Comparison of ENCODE assay signal across 14 cellular contexts in genomic region chr17:4706121-4706520, GRCh38. TPM values are rescaled to one million over a fixed set of nuclear protein-coding genes. Genes with fewer than 3 reads are reported as not detected.
DNase-seq lines count a peak whose midpoint lies in the region; ATAC-seq, FAIRE-seq and TF ChIP-seq lines count a peak whose summit lies in the region.
"Had no signal": no experiment of that assay in that cellular context is flagged by ENCODE, and none has a peak within 500 bp of the region (broad histone marks: within the 10 kb centered on the region; RNA-seq: fewer than 3 reads in every experiment).

No MANE protein-coding gene starts in this region.

- peaks cover 4% of the 10 kb centered on the region for H3K36me3 ChIP-seq in NT2/D1 (ENCODE audit: insufficient read depth, insufficient read length, low read length)
- no peaks in the 10 kb centered on the region for H3K36me3 ChIP-seq in H1 (ENCODE audit: control insufficient read depth in 2 of 4, insufficient read depth in 4 of 4, low read length in 3 of 4)
- H3K36me3 ChIP-seq in body of pancreas (replicated peaks in 1 of 2; ENCODE audit: insufficient read depth in 1 of 2, low read depth in 2 of 2): no peaks in the 10 kb centered on the region
- H3K36me3 ChIP-seq: spleen had no signal

- no peak overlapping the region for H3K23ac ChIP-seq in H1 (ENCODE audit: insufficient read length)

- no peak overlapping the region for H3K56ac ChIP-seq in H1 (replicated peaks; ENCODE audit: insufficient read length, low read depth, low read length)

- H3K4me3 Mint-ChIP-seq in activated CD4-positive, alpha-beta T cell treated with anti-CD3 and anti-CD28 coated beads, Interleukin-2, amount 10 ng/mL, durations not matched to agents 7 days and 5 days: peak overlapping the region; percentile 14

- H3K36me3 Mint-ChIP-seq in activated CD4-positive, alpha-beta T cell treated with anti-CD3 and anti-CD28 coated beads, Interleukin-2, amount 10 ng/mL, durations not matched to agents 7 days and 5 days (ENCODE audit: low read depth): peaks cover 16% of the 10 kb centered on the region

- FAIRE-seq in H1 (lab: Jason Lieb, UNC): peak; percentile 88
- FAIRE-seq: HepG2 had no signal

- CTCF ChIA-PET in activated CD4-positive, alpha-beta T cell treated with anti-CD3 and anti-CD28 coated beads, Interleukin-2, amount 10 ng/mL, durations not matched to agents 7 days and 5 days (lab: Charles Lee): interaction anchor here (0.6 kb wide), 1 partner anchor 60 kb away, joined by 4 read pairs; no protein-coding TSS in a partner anchor
- CTCF ChIA-PET in H1 (lab: Charles Lee; ENCODE audit: partially characterized antibody): interaction anchor here (0.7 to 1.4 kb wide), 2 partner anchors 80 to 140 kb away, joined by 3 to 5 read pairs; partner anchors contain the start of gene VMO1

- H4K91ac ChIP-seq in H1 (replicated peaks; ENCODE audit: insufficient read length, low read length): no peak overlapping the region

- ATAC-seq in GM19328 (IDR thresholded peaks at IDR 0.05; ENCODE audit: unreplicated experiment) (no peak), body of pancreas (no peak)
- ATAC-seq: HepG2 had no signal

- H3K27me3 Mint-ChIP-seq in activated CD4-positive, alpha-beta T cell treated with anti-CD3 and anti-CD28 coated beads, Interleukin-2, amount 10 ng/mL, durations not matched to agents 7 days and 5 days: no peaks in the 10 kb centered on the region

- H2BK120ac ChIP-seq in H1 (replicated peaks; ENCODE audit: low read depth, low read length): no peak overlapping the region

- no peak overlapping the region for H3K27ac ChIP-seq in H1 (ENCODE audit: low read depth, low read length)
- no peak overlapping the region for H3K27ac ChIP-seq in body of pancreas
- H3K27ac ChIP-seq: spleen had no signal

- no peak overlapping the region for H3K14ac ChIP-seq in H1 (ENCODE audit: insufficient read length)

- H2BK5ac ChIP-seq in H1 (ENCODE audit: low read depth, low read length): no peak overlapping the region; the same call in 1 of the 2 replicates

- no peak for DNase-seq in activated CD4-positive, alpha-beta T cell treated with anti-CD3 and anti-CD28 coated beads, Interleukin-2, amount 10 ng/mL, durations not matched to agents 7 days and 5 days
- DNase-seq in activated CD4-positive, alpha-beta T cell treated with anti-CD3 and anti-CD28 coated beads for 48 hours: no peak
- DNase-seq in NT2/D1 (ENCODE audit: low read depth, low spot score): peak; percentile 57
- no peak for DNase-seq in H1 (ENCODE audit: low read depth in 1 of 2, low spot score in 2 of 2)
- peak; percentile 59 for DNase-seq in renal cortical epithelial cell (ENCODE audit: low read depth)
- DNase-seq in body of pancreas: no peak
- no peak for DNase-seq in cerebellar cortex (ENCODE audit: low spot score)
- DNase-seq: effector memory CD4-positive, alpha-beta T cell; hippocampal formation; NCI-H2029 treated with DMSO at 0.1 percent for 48 hours; spleen; T-helper 9 cell had no signal

- peaks cover 60% of the 10 kb centered on the region for H3K4me1 Mint-ChIP-seq in activated CD4-positive, alpha-beta T cell treated with anti-CD3 and anti-CD28 coated beads, Interleukin-2, amount 10 ng/mL, durations not matched to agents 7 days and 5 days

- no peak overlapping the region for H3K4ac ChIP-seq in H1 (replicated peaks; ENCODE audit: insufficient read length, low read depth, low read length)

- no peak overlapping the region for H2AK5ac ChIP-seq in H1 (ENCODE audit: low read depth, low read length)

- peaks cover 4% of the 10 kb centered on the region for H3K9me3 Mint-ChIP-seq in activated CD4-positive, alpha-beta T cell treated with anti-CD3 and anti-CD28 coated beads, Interleukin-2, amount 10 ng/mL, durations not matched to agents 7 days and 5 days

- intact Hi-C loops in body of pancreas (cut with DNase I): loop anchor here (10.0 kb wide), 1 partner anchor 189 kb away; the partner anchor contains the start of gene C17orf107

- H3K23me2 ChIP-seq in H1 (ENCODE audit: low read depth, low read length): peaks cover 11% of the 10 kb centered on the region

- H3K9me3 ChIP-seq in NT2/D1 (ENCODE audit: insufficient read depth, low read length): peaks cover 9% of the 10 kb centered on the region; the same call in 1 of the 2 replicates
- 0 out of 4 replicates have a peak, but pooled peaks cover 0 to 3% of the 10 kb centered on the region in 2 experiments for H3K9me3 ChIP-seq in H1 (ENCODE audit: insufficient read depth in 2 of 2, low read depth in 1 of 2, low read length in 1 of 2)
- no peaks in the 10 kb centered on the region for H3K9me3 ChIP-seq in body of pancreas
- H3K9me3 ChIP-seq: spleen had no signal

- 0 out of 2 replicates have a peak overlapping the region, but pooled peaks have one; percentile 28 for H2BK20ac ChIP-seq in H1 (ENCODE audit: low read length)

- H3K4me1 ChIP-seq in NT2/D1 (ENCODE audit: insufficient read depth, insufficient read length): peaks cover 6% of the 10 kb centered on the region
- H3K4me1 ChIP-seq in H1 (replicated peaks in 1 of 4; ENCODE audit: control insufficient read depth in 3 of 4, insufficient read depth in 4 of 4, low read length in 3 of 4): peaks cover under 1 to 20% (median 10%) of the 10 kb centered on the region in 4 experiments
- peaks cover 23% of the 10 kb centered on the region for H3K4me1 ChIP-seq in body of pancreas

- H3K9ac ChIP-seq in NT2/D1 (ENCODE audit: insufficient read length, low read depth) (no peak overlapping the region), H1 (replicated peaks in 1 of 4; ENCODE audit: extremely low read depth in 1 of 4, low read depth in 3 of 4, low read length in 3 of 4) (no peak overlapping the region)

- H2AFZ ChIP-seq in H1 (ENCODE audit: low read length): no peak overlapping the region

- H3K79me2 ChIP-seq in H1 (ENCODE audit: control insufficient read depth in 1 of 2, insufficient read depth in 2 of 2, low read length in 2 of 2): peaks cover 21 to 28% of the 10 kb centered on the region in 2 experiments

- peaks cover 4 to 9% of the 10 kb centered on the region in 2 experiments for H4K20me1 ChIP-seq in H1 (replicated peaks in 1 of 2; ENCODE audit: control insufficient read depth in 1 of 2, insufficient read depth in 2 of 2, low read length in 2 of 2)

- TF ChIP-seq EP300 in H1 (IDR thresholded peaks at IDR 0.05; ENCODE audit: borderline replicate concordance in 1 of 2, low read depth in 2 of 2, low read length in 2 of 2): no peak

- H3K18ac ChIP-seq in H1 (ENCODE audit: extremely low read depth, low read length): peak overlapping the region; percentile 66

- H2BK12ac ChIP-seq in H1 (ENCODE audit: low read depth, low read length): peak overlapping the region; percentile 62; the same call in 1 of the 2 replicates

- H3K4me3 ChIP-seq in NT2/D1 (ENCODE audit: insufficient read length, low read depth): no peak overlapping the region
- peak overlapping the region in 1 of 4 experiments; percentile 6; a peak in 1 of 8 replicates for H3K4me3 ChIP-seq in H1 (ENCODE audit: extremely low read depth in 1 of 4, insufficient read depth in 2 of 4, low read depth in 3 of 4, low read length in 4 of 4)
- H3K4me3 ChIP-seq in body of pancreas: no peak overlapping the region
- H3K4me3 ChIP-seq: spleen had no signal

- H4K5ac ChIP-seq in H1 (ENCODE audit: insufficient read length, low read depth, low read length): no peak overlapping the region

- H2BK15ac ChIP-seq in H1 (ENCODE audit: low read length): no peak overlapping the region

- H3K27ac Mint-ChIP-seq in activated CD4-positive, alpha-beta T cell treated with anti-CD3 and anti-CD28 coated beads, Interleukin-2, amount 10 ng/mL, durations not matched to agents 7 days and 5 days: no peak overlapping the region

- TF ChIP-seq CTCF in H1 (IDR thresholded peaks at IDR 0.05; ENCODE audit: control extremely low read depth in 1 of 3, insufficient read depth in 1 of 3, low read depth in 1 of 3, low read length in 3 of 3) (no peak), body of pancreas (IDR thresholded peaks at IDR 0.05) (no peak)

- peak overlapping the region; percentile 27 to 34; a peak in 3 of 4 replicates for H3K4me2 ChIP-seq in H1 (ENCODE audit: insufficient read depth in 1 of 2, low read depth in 2 of 2, low read length in 2 of 2)

- POLR2A ChIA-PET in activated CD4-positive, alpha-beta T cell treated with anti-CD3 and anti-CD28 coated beads, Interleukin-2, amount 10 ng/mL, durations not matched to agents 7 days and 5 days (lab: Charles Lee): no interaction called here
- POLR2A ChIA-PET in H1 (lab: Charles Lee; ENCODE audit: partially characterized antibody): interaction anchor here (0.7 to 1.5 kb wide), 6 partner anchors 22 to 83 kb away, joined by 3 to 5 read pairs (median 3); partner anchors contain the start of genes ALOX15 and GLTPD2

- TF ChIP-seq POLR2A in H1 (IDR thresholded peaks at IDR 0.05; ENCODE audit: control extremely low read depth in 1 of 2, low read depth in 2 of 2, low read length in 2 of 2) (no peak), body of pancreas (IDR thresholded peaks at IDR 0.05) (no peak)

- 52% methylated on average over 7 of the region's 7 CpGs; no CpG with 5 or more reads in 1 of the 2 experiments for WGBS in H1 (ENCODE audit: extremely low coverage in 1 of 2, insufficient coverage in 1 of 2, insufficient read length in 1 of 2, insufficient replicate concordance in 2 of 2, low coverage in 1 of 2, low lambda C conversion rate in 2 of 2, missing lambda C conversion rate in 1 of 2), 2 experiments
- WGBS in body of pancreas, 2 donors: 80 to 85% methylated on average over 7 of the region's 7 CpGs

- no peak overlapping the region for H4K8ac ChIP-seq in H1 (ENCODE audit: extremely low read depth, insufficient read depth, low read length)

- H3K27me3 ChIP-seq in NT2/D1 (ENCODE audit: insufficient read depth, insufficient read length) (peaks cover 5% of the 10 kb centered on the region), H1 (replicated peaks in 1 of 4; ENCODE audit: control insufficient read depth in 3 of 4, extremely low read depth in 1 of 4, insufficient read depth in 3 of 4, low read length in 3 of 4) (no peaks in the 10 kb centered on the region), body of pancreas (no peaks in the 10 kb centered on the region)
- H3K27me3 ChIP-seq: spleen had no signal

- peaks cover 4% of the 10 kb centered on the region; the same call in 1 of the 2 replicates for H3K79me1 ChIP-seq in H1 (ENCODE audit: low read depth, low read length)

- no peak for TF ChIP-seq RAD21 in H1 (IDR thresholded peaks at IDR 0.05 in 1 of 2, conservative IDR thresholded peaks at IDR 0.05 in 1 of 2; ENCODE audit: low read depth in 2 of 2, low read length in 2 of 2)

RNA-seq across cellular contexts. Expression of gene PELP1, which starts 2.2 kb away (rescaled TPM):
- 10 to 100 TPM; 61.6 to 73.2 TPM for total RNA-seq in activated CD4-positive, alpha-beta T cell treated with anti-CD3 and anti-CD28 coated beads, Interleukin-2, amount 10 ng/mL, durations not matched to agents 7 days and 5 days
- 184 and 185 TPM in 2 replicates for total RNA-seq in H1 (2021; fragmentation: NEBNext Ultra II Directional; extraction: Animal tissue kit (Norgen Biotek cat#: 25700))
- 75.6 and 160 TPM in 2 replicates for polyA plus RNA-seq in H1 (2011; rRNA removed)
- 33.4 TPM for polyA plus RNA-seq in H1 (2011; cell fraction: cytosol; rRNA removed)
- 184 TPM for polyA plus RNA-seq in H1 (2011; cell fraction: nucleus; rRNA removed)
- 103 to 125 TPM (median 122 TPM) in 4 replicates for polyA plus RNA-seq in H1 (2012, experiment 1 of 2)
- 132 TPM for polyA plus RNA-seq in H1 (2012, experiment 2 of 2)
- polyA plus RNA-seq in H1 (2013, experiment 1 of 2): 94.7 TPM
- 82.7 TPM for polyA plus RNA-seq in H1 (2013, experiment 2 of 2)
- polyA minus RNA-seq in H1 (2011; rRNA and poly(A)+ RNA removed): 111 and 125 TPM in 2 replicates
- 52.8 TPM for polyA minus RNA-seq in H1 (2011; cell fraction: cytosol; rRNA and poly(A)+ RNA removed)
- 113 TPM for polyA minus RNA-seq in H1 (2011; cell fraction: nucleus; rRNA and poly(A)+ RNA removed)
- total RNA-seq in renal cortical epithelial cell: 16.0 and 31.7 TPM in 2 replicates
- total RNA-seq in body of pancreas: 10 to 100 TPM; 18.9 to 39.9 TPM

RNA-seq across cellular contexts. Expression of gene ARRB2, which starts 4.3 kb away (rescaled TPM):
- 100 to 1,000 TPM; 323 to 336 TPM for total RNA-seq in activated CD4-positive, alpha-beta T cell treated with anti-CD3 and anti-CD28 coated beads, Interleukin-2, amount 10 ng/mL, durations not matched to agents 7 days and 5 days
- total RNA-seq in H1 (2021; fragmentation: NEBNext Ultra II Directional; extraction: Animal tissue kit (Norgen Biotek cat#: 25700)): 95.6 and 101 TPM in 2 replicates
- polyA plus RNA-seq in H1 (2011; rRNA removed): 72.4 and 96.0 TPM in 2 replicates
- polyA plus RNA-seq in H1 (2011; cell fraction: cytosol; rRNA removed): 73.9 TPM
- polyA plus RNA-seq in H1 (2011; cell fraction: nucleus; rRNA removed): 129 TPM
- 104 to 117 TPM (median 111 TPM) in 4 replicates for polyA plus RNA-seq in H1 (2012, experiment 1 of 2)
- 90.6 TPM for polyA plus RNA-seq in H1 (2012, experiment 2 of 2)
- polyA plus RNA-seq in H1 (2013, experiment 1 of 2): 70.3 TPM
- 66.1 TPM for polyA plus RNA-seq in H1 (2013, experiment 2 of 2)
- 38.6 and 48.3 TPM in 2 replicates for polyA minus RNA-seq in H1 (2011; rRNA and poly(A)+ RNA removed)
- polyA minus RNA-seq in H1 (2011; cell fraction: cytosol; rRNA and poly(A)+ RNA removed): 30.5 TPM
- 29.7 TPM for polyA minus RNA-seq in H1 (2011; cell fraction: nucleus; rRNA and poly(A)+ RNA removed)
- 2.1 and 2.7 TPM in 2 replicates for total RNA-seq in renal cortical epithelial cell
- total RNA-seq in body of pancreas: 10 to 100 TPM; 12.5 to 13.2 TPM

RNA-seq across cellular contexts. Expression of gene MED11, which starts 25.1 kb away (rescaled TPM):
- 10 to 100 TPM; 19.6 to 23.6 TPM for total RNA-seq in activated CD4-positive, alpha-beta T cell treated with anti-CD3 and anti-CD28 coated beads, Interleukin-2, amount 10 ng/mL, durations not matched to agents 7 days and 5 days
- total RNA-seq in H1 (2021; fragmentation: NEBNext Ultra II Directional; extraction: Animal tissue kit (Norgen Biotek cat#: 25700)): 18.8 and 21.6 TPM in 2 replicates
- 36.0 and 40.0 TPM in 2 replicates for polyA plus RNA-seq in H1 (2011; rRNA removed)
- polyA plus RNA-seq in H1 (2011; cell fraction: cytosol; rRNA removed): 50.7 TPM
- polyA plus RNA-seq in H1 (2011; cell fraction: nucleus; rRNA removed): 36.1 TPM
- 28.8 to 32.1 TPM (median 30.9 TPM) in 4 replicates for polyA plus RNA-seq in H1 (2012, experiment 1 of 2)
- 20.6 TPM for polyA plus RNA-seq in H1 (2012, experiment 2 of 2)
- 29.2 TPM for polyA plus RNA-seq in H1 (2013, experiment 1 of 2)
- polyA plus RNA-seq in H1 (2013, experiment 2 of 2): 28.5 TPM
- polyA minus RNA-seq in H1 (2011; rRNA and poly(A)+ RNA removed): 21.6 and 26.4 TPM in 2 replicates
- polyA minus RNA-seq in H1 (2011; cell fraction: cytosol; rRNA and poly(A)+ RNA removed): 10.7 TPM
- polyA minus RNA-seq in H1 (2011; cell fraction: nucleus; rRNA and poly(A)+ RNA removed): 13.5 TPM
- total RNA-seq in renal cortical epithelial cell: 17.4 and 20.6 TPM in 2 replicates
- 10 to 100 TPM; 20.8 to 23.3 TPM for total RNA-seq in body of pancreas

RNA-seq across cellular contexts. Expression of gene ZMYND15, which starts 33.5 kb away (rescaled TPM):
- total RNA-seq in activated CD4-positive, alpha-beta T cell treated with anti-CD3 and anti-CD28 coated beads, Interleukin-2, amount 10 ng/mL, durations not matched to agents 7 days and 5 days: under 1 TPM in 1 of 2 experiments, not detected in 1; 0.07 TPM
- total RNA-seq in H1 (2021; fragmentation: NEBNext Ultra II Directional; extraction: Animal tissue kit (Norgen Biotek cat#: 25700)): 0.48 and 0.58 TPM in 2 replicates
- polyA plus RNA-seq in H1 (2011; rRNA removed): 0.53 and 0.86 TPM in 2 replicates
- polyA plus RNA-seq in H1 (2011; cell fraction: cytosol; rRNA removed): 0.58 TPM
- 1.5 TPM for polyA plus RNA-seq in H1 (2011; cell fraction: nucleus; rRNA removed)
- 0.52 to 0.78 TPM (median 0.60 TPM) in 4 replicates for polyA plus RNA-seq in H1 (2012, experiment 1 of 2)
- polyA plus RNA-seq in H1 (2012, experiment 2 of 2): 0.37 TPM
- 0.57 TPM for polyA plus RNA-seq in H1 (2013, experiment 1 of 2)
- 0.31 TPM for polyA plus RNA-seq in H1 (2013, experiment 2 of 2)
- polyA minus RNA-seq in H1 (2011; rRNA and poly(A)+ RNA removed): 0.10 and 0.19 TPM in 2 replicates
- polyA minus RNA-seq in H1 (2011; cell fraction: cytosol; rRNA and poly(A)+ RNA removed): not detected
- polyA minus RNA-seq in H1 (2011; cell fraction: nucleus; rRNA and poly(A)+ RNA removed): not detected
- total RNA-seq in renal cortical epithelial cell: 0.30 and 1.0 TPM in 2 replicates
- total RNA-seq in body of pancreas: 1 to 10 TPM in 1 of 2 donors, under 1 TPM in 1; 0.52 to 2.3 TPM

RNA-seq across cellular contexts. Expression of gene CXCL16, which starts 33.6 kb away (rescaled TPM):
- total RNA-seq in activated CD4-positive, alpha-beta T cell treated with anti-CD3 and anti-CD28 coated beads, Interleukin-2, amount 10 ng/mL, durations not matched to agents 7 days and 5 days: 1 to 10 TPM in 1 of 2 experiments, under 1 TPM in 1; 0.94 to 1.6 TPM
- 3.5 and 3.9 TPM in 2 replicates for total RNA-seq in H1 (2021; fragmentation: NEBNext Ultra II Directional; extraction: Animal tissue kit (Norgen Biotek cat#: 25700))
- polyA plus RNA-seq in H1 (2011; rRNA removed): 4.8 and 5.2 TPM in 2 replicates
- polyA plus RNA-seq in H1 (2011; cell fraction: cytosol; rRNA removed): 2.7 TPM
- 3.3 TPM for polyA plus RNA-seq in H1 (2011; cell fraction: nucleus; rRNA removed)
- 2.8 to 6.5 TPM (median 4.1 TPM) in 4 replicates for polyA plus RNA-seq in H1 (2012, experiment 1 of 2)
- polyA plus RNA-seq in H1 (2012, experiment 2 of 2): 4.2 TPM
- 5.0 TPM for polyA plus RNA-seq in H1 (2013, experiment 1 of 2)
- 6.1 TPM for polyA plus RNA-seq in H1 (2013, experiment 2 of 2)
- polyA minus RNA-seq in H1 (2011; rRNA and poly(A)+ RNA removed): 2.1 and 2.4 TPM in 2 replicates
- 2.0 TPM for polyA minus RNA-seq in H1 (2011; cell fraction: cytosol; rRNA and poly(A)+ RNA removed)
- polyA minus RNA-seq in H1 (2011; cell fraction: nucleus; rRNA and poly(A)+ RNA removed): 1.2 TPM
- total RNA-seq in renal cortical epithelial cell: 36.2 and 48.6 TPM in 2 replicates
- total RNA-seq in body of pancreas: 10 to 100 TPM in 1 of 2 donors, 1 to 10 TPM in 1; 3.6 to 27.5 TPM

Comparison
In these comparisons a context has a peak if more than half of its experiments do, and no peak if none do; other contexts are left out.
1. DNase-seq: peak in NT2/D1 (single experiment) and renal cortical epithelial cell (single experiment); none in activated CD4-positive, alpha-beta T cell treated with anti-CD3 and anti-CD28 coated beads, Interleukin-2, amount 10 ng/mL, durations not matched to agents 7 days and 5 days (single experiment), activated CD4-positive, alpha-beta T cell treated with anti-CD3 and anti-CD28 coated beads for 48 hours (single experiment), H1 (0 of 2), body of pancreas (0 of 4) and cerebellar cortex (single experiment).